ENCODE assay signal across 2 cellular contexts in the genomic region with DNA sequence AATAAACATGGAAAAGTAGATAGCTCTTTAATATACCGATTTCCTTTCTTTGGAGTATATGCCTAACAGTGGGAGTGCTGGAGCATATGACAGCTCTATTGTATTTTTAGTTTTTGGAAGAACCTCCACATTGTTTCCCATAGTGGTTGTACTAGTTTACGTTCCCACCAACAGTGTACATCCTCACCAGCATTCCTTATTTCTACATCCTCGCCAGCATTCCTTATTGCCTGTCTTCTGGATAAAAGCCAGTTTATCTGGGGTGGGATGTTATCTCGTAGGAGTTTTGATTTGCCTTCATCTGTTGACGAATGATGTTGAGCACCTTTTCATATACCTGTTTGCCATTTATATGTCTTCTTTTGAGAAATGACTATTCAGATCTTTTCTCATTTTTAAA.
TF ChIP-seq lines count a peak whose summit lies in the region.

No MANE protein-coding gene starts in this region.

TF ChIP-seq in HEK293, 187 proteins besides CTCF, POLR2A, EP300 and RAD21:
- TF ChIP-seq IKZF3 (tag by site-specific recombination; IDR thresholded peaks at IDR 0.05) = 0 out of 2 replicates have a peak, but pooled peaks have one; percentile 11
- TF ChIP-seq, protein P1, sequence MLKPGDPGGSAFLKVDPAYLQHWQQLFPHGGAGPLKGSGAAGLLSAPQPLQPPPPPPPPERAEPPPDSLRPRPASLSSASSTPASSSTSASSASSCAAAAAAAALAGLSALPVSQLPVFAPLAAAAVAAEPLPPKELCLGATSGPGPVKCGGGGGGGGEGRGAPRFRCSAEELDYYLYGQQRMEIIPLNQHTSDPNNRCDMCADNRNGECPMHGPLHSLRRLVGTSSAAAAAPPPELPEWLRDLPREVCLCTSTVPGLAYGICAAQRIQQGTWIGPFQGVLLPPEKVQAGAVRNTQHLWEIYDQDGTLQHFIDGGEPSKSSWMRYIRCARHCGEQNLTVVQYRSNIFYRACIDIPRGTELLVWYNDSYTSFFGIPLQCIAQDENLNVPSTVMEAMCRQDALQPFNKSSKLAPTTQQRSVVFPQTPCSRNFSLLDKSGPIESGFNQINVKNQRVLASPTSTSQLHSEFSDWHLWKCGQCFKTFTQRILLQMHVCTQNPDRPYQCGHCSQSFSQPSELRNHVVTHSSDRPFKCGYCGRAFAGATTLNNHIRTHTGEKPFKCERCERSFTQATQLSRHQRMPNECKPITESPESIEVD (tag by site-specific recombination; IDR thresholded peaks at IDR 0.05) = no peak
- no peak for TF ChIP-seq ZNF776 (tag by site-specific recombination; IDR thresholded peaks at IDR 0.05; ENCODE audit: borderline replicate concordance)

TF ChIP-seq in GM12878, 131 proteins besides CTCF, POLR2A, EP300 and RAD21:
- no peak for TF ChIP-seq STAT3 (IDR thresholded peaks at IDR 0.05; ENCODE audit: low read depth, low read length)
- no peak for TF ChIP-seq BACH1 (IDR thresholded peaks at IDR 0.05; ENCODE audit: borderline replicate concordance)
- no peak for TF ChIP-seq SMARCA5 (IDR thresholded peaks at IDR 0.05)
- no peak for TF ChIP-seq NR2C2 (IDR thresholded peaks at IDR 0.05; ENCODE audit: borderline replicate concordance, control insufficient read depth, insufficient read length, low read depth)
